11 cellular contexts compared by ENCODE assay signal in the genomic region with DNA sequence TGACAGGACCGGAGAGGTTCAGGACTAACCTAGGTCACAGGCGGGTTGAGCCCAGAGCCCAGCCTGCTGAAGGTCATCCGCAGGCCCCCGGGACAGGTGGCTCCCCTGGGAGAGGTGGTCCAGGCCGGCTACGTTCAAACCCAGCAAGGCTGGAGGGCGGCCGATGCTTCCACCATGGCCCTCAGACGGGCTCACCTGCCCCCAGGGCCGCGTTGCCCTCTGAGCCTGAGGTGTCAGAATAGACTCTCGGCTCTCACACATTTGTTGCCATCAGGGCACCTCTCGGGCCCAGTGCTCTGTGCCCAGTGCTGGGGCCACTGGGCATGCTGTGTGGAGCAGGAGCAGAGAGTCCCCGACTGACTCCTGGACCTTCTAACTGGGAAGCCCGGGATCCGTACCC. TPM values are rescaled to one million over a fixed set of nuclear protein-coding genes. Genes with fewer than 3 reads are reported as not detected.
DNase-seq lines count a peak whose midpoint lies in the region; ATAC-seq, FAIRE-seq and TF ChIP-seq lines count a peak whose summit lies in the region.
"Not testable (repeated sequence)": the region's sequence is repeated elsewhere in the genome, so short reads cannot be mapped to it uniquely, and the experiment has no call there.
"Had no signal": no experiment of that assay in that cellular context is flagged by ENCODE, and none has a peak within 500 bp of the region (broad histone marks: within the 10 kb centered on the region; RNA-seq: fewer than 3 reads in every experiment).

No MANE protein-coding gene starts in this region.

- not testable (repeated sequence) for H3K4me3 ChIP-seq in lower lobe of right lung

- peak; percentile 4 for FAIRE-seq in HTR-8/SVneo (lab: Jason Lieb, UNC)

- not testable (repeated sequence) for H3K4me3 Mint-ChIP-seq in stimulated activated effector memory CD8-positive, alpha-beta T cell treated with anti-CD3 and anti-CD28 coated beads, Interleukin-12 subunit alpha, Interleukin-12 subunit beta, amount 100 ng/mL, for 72 hours

- H3K36me3 Mint-ChIP-seq in stimulated activated effector memory CD8-positive, alpha-beta T cell treated with anti-CD3 and anti-CD28 coated beads, Interleukin-12 subunit alpha, Interleukin-12 subunit beta, amount 100 ng/mL, for 72 hours = not testable (repeated sequence)

- intact Hi-C loops in lower lobe of right lung (cut with DNase I) = not testable (repeated sequence)

- H3K4me1 ChIP-seq in lower lobe of right lung = not testable (repeated sequence)

- peak; percentile 0 for DNase-seq in 8988T
- not testable (repeated sequence) for DNase-seq in HTR-8/SVneo (ENCODE audit: insufficient read length, low spot score); lower lobe of right lung; stimulated activated effector memory CD8-positive, alpha-beta T cell treated with anti-CD3 and anti-CD28 coated beads, Interleukin-12 subunit alpha, Interleukin-12 subunit beta, amount 100 ng/mL, for 72 hours (ENCODE audit: low spot score in 2 of 2)
- DNase-seq in ecto neural progenitor cell (ENCODE audit: low spot score) = peak; percentile 24
- peak; percentile 0 for DNase-seq in germinal center (ENCODE audit: low spot score)

- peak; percentile 7 to 13 for ATAC-seq in lower lobe of right lung
- ATAC-seq in stimulated activated effector memory CD8-positive, alpha-beta T cell treated with anti-CD3 and anti-CD28 coated beads, Interleukin-12 subunit alpha, Interleukin-12 subunit beta, amount 100 ng/mL, for 72 hours = peak; percentile 9

- not testable (repeated sequence) for H3K4me1 Mint-ChIP-seq in stimulated activated effector memory CD8-positive, alpha-beta T cell treated with anti-CD3 and anti-CD28 coated beads, Interleukin-12 subunit alpha, Interleukin-12 subunit beta, amount 100 ng/mL, for 72 hours

- not testable (repeated sequence) for H3K27ac ChIP-seq in lower lobe of right lung

- not testable (repeated sequence) for TF ChIP-seq CTCF in lower lobe of right lung (IDR thresholded peaks at IDR 0.05)

- H3K36me3 ChIP-seq in lower lobe of right lung = not testable (repeated sequence)

- H3K9me3 ChIP-seq in lower lobe of right lung = not testable (repeated sequence)

- H3K9me3 Mint-ChIP-seq in stimulated activated effector memory CD8-positive, alpha-beta T cell treated with anti-CD3 and anti-CD28 coated beads, Interleukin-12 subunit alpha, Interleukin-12 subunit beta, amount 100 ng/mL, for 72 hours = not testable (repeated sequence)

- H3K27ac Mint-ChIP-seq in stimulated activated effector memory CD8-positive, alpha-beta T cell treated with anti-CD3 and anti-CD28 coated beads, Interleukin-12 subunit alpha, Interleukin-12 subunit beta, amount 100 ng/mL, for 72 hours = not testable (repeated sequence)

- H3K27me3 ChIP-seq in lower lobe of right lung (ENCODE audit: low read depth) = not testable (repeated sequence)

RNA-seq across cellular contexts. Expression of a gene that starts 23.2 kb away (rescaled TPM):
- not detected for total RNA-seq in lower lobe of right lung
- total RNA-seq: CD4-positive, alpha-beta T cell; CD8-positive, alpha-beta memory T cell; GM23248; H1; HFFc6 had no signal
